ENCODE assay signal across 25 cellular contexts in genomic region chr2:128681351-128681906, GRCh38.
A peak's percentile ranks its signal among the peaks of the same experiment; 100 is the strongest.
DNase-seq lines count a peak whose midpoint lies in the region; ATAC-seq, FAIRE-seq and TF ChIP-seq lines count a peak whose summit lies in the region.
"Had no signal": no experiment of that assay in that cellular context is flagged by ENCODE, and none has a peak within 500 bp of the region (broad histone marks: within the 10 kb centered on the region; RNA-seq: fewer than 3 reads in every experiment).

No MANE protein-coding gene starts in this region.

- POLR2A ChIA-PET in WTC11 (lab: Charles Lee), result interaction anchor here (0.7 kb wide), 1 partner anchor 118 kb away, joined by 3 read pairs; no protein-coding TSS in a partner anchor

- no peak overlapping the region for H3K9ac ChIP-seq in DND-41 (ENCODE audit: low read depth, low read length)

- no peak for FAIRE-seq in RCC 7860 (lab: Jason Lieb, UNC)

- no peak overlapping the region for H3K4me3 ChIP-seq in DND-41 (ENCODE audit: low read depth in 1 of 2, low read length in 2 of 2)
- no peak overlapping the region for H3K4me3 ChIP-seq in SJCRH30
- H3K4me3 ChIP-seq: ascending aorta, gastroesophageal sphincter, psoas muscle, smooth muscle cell had no signal

- H4K20me1 ChIP-seq in DND-41 (ENCODE audit: insufficient read depth, low read length), result peaks cover 5% of the 10 kb centered on the region

- H3K27me3 Mint-ChIP-seq in WTC11 (ENCODE audit: low read depth), result no peaks in the 10 kb centered on the region
- H3K27me3 Mint-ChIP-seq: activated naive CD4-positive, alpha-beta T cell treated with anti-CD3 and anti-CD28 coated beads, Interleukin-2, amount 50 U/mL, for 24 hours had no signal

- no peaks in the 10 kb centered on the region for H3K36me3 ChIP-seq in DND-41 (ENCODE audit: insufficient read depth, low read length)
- no peaks in the 10 kb centered on the region for H3K36me3 ChIP-seq in SJCRH30
- H3K36me3 ChIP-seq: ascending aorta, gastroesophageal sphincter had no signal

- no peak overlapping the region for H3K4me3 Mint-ChIP-seq in WTC11
- H3K4me3 Mint-ChIP-seq: activated CD8-positive, alpha-beta T cell treated with anti-CD3 and anti-CD28 coated beads, Interleukin-2, amount 10 ng/mL, durations not matched to agents 7 days and 5 days; activated naive CD4-positive, alpha-beta T cell treated with anti-CD3 and anti-CD28 coated beads, Interleukin-2, amount 50 U/mL, for 24 hours; activated T-cell treated with anti-CD3 and anti-CD28 coated beads, Interleukin-2, amount 50 U/mL, for 4 hours; nephron; T-helper 17 cell had no signal

- CTCF ChIA-PET in WTC11 (lab: Charles Lee), result interaction anchor here (0.6 to 1.5 kb wide), 20 partner anchors 9 to 601 kb away, joined by 3 to 17 read pairs (median 4); no protein-coding TSS in a partner anchor

- H3K27me3 ChIP-seq in DND-41 (ENCODE audit: insufficient read depth, low read length, poor library complexity), result no peaks in the 10 kb centered on the region
- H3K27me3 ChIP-seq in SJCRH30, result no peaks in the 10 kb centered on the region
- H3K27me3 ChIP-seq: ascending aorta, gastroesophageal sphincter had no signal

- no peaks in the 10 kb centered on the region for H3K79me2 ChIP-seq in DND-41 (ENCODE audit: insufficient read depth, low read length)

- DNase-seq in DND-41, result no peak
- DNase-seq in GM10266 (ENCODE audit: extremely low spot score), result no peak
- peak; percentile 41 for DNase-seq in WTC11 (ENCODE audit: low spot score)
- peak; percentile 28 for DNase-seq in left lobe of liver (ENCODE audit: low spot score)
- DNase-seq in NCI-H1048 (lab: John Stamatoyannopoulos, UW), result no peak
- DNase-seq in SJCRH30, result no peak
- no peak for DNase-seq in RCC 7860 (ENCODE audit: low spot score)
- DNase-seq: activated T-cell treated with anti-CD3 and anti-CD28 coated beads, Interleukin-2, amount 50 U/mL, for 4 hours; AML-193; cerebellar nuclear complex; effector CD8-positive, alpha-beta T cell; left colon; NCI-H1436 treated with DMSO at 0.1 percent for 48 hours; psoas muscle; stimulated activated CD4-positive, alpha-beta T cell treated with anti-CD3 and anti-CD28 coated beads, Interleukin-2, amount 100 ng/mL, for 48 hours; T-helper 17 cell; trophoblast cell had no signal

- peaks cover 30% of the 10 kb centered on the region for H3K4me1 Mint-ChIP-seq in WTC11
- H3K4me1 Mint-ChIP-seq: nephron, T-helper 17 cell had no signal

- TF ChIP-seq CTCF in DND-41 (IDR thresholded peaks at IDR 0.05; ENCODE audit: borderline replicate concordance, extremely low read depth, low read length, poor library complexity, severe bottlenecking) (peak; percentile 26), GM10266 (IDR thresholded peaks at IDR 0.05; ENCODE audit: control insufficient read depth, insufficient read depth, low read depth, missing control alignments) (peak; percentile 11), WTC11 (IDR thresholded peaks at IDR 0.05) (no peak)

- peak overlapping the region; percentile 18; the same call in 1 of the 2 replicates for H3K27ac Mint-ChIP-seq in WTC11
- H3K27ac Mint-ChIP-seq: activated CD8-positive, alpha-beta T cell treated with anti-CD3 and anti-CD28 coated beads, Interleukin-2, amount 10 ng/mL, durations not matched to agents 7 days and 5 days; activated naive CD4-positive, alpha-beta T cell treated with anti-CD3 and anti-CD28 coated beads, Interleukin-2, amount 50 U/mL, for 24 hours; nephron; T-helper 17 cell had no signal

- no peak overlapping the region for H3K27ac ChIP-seq in DND-41 (ENCODE audit: low read length)
- no peak overlapping the region for H3K27ac ChIP-seq in SJCRH30
- H3K27ac ChIP-seq: ascending aorta, gastroesophageal sphincter, psoas muscle, VCaP had no signal

- no peaks in the 10 kb centered on the region; the same call in 1 of the 2 replicates for H3K9me3 Mint-ChIP-seq in WTC11
- H3K9me3 Mint-ChIP-seq: activated naive CD4-positive, alpha-beta T cell treated with anti-CD3 and anti-CD28 coated beads, Interleukin-2, amount 50 U/mL, for 24 hours; activated T-cell treated with anti-CD3 and anti-CD28 coated beads, Interleukin-2, amount 50 U/mL, for 4 hours; nephron had no signal

- no peak overlapping the region for H3K4me2 ChIP-seq in DND-41 (ENCODE audit: insufficient read depth, low read length)

- ATAC-seq in DND-41 (ENCODE audit: insufficient read depth, low read depth) (no peak), WTC11 (peak; percentile 87), left lobe of liver (no peak)
- ATAC-seq: activated CD8-positive, alpha-beta T cell treated with anti-CD3 and anti-CD28 coated beads, Interleukin-2, amount 10 ng/mL, durations not matched to agents 7 days and 5 days; activated T-cell treated with anti-CD3 and anti-CD28 coated beads, Interleukin-2, amount 50 U/mL, for 4 hours; esophagus mucosa; gastroesophageal sphincter; left colon; psoas muscle; T-helper 17 cell had no signal

- H3K4me1 ChIP-seq in DND-41 (ENCODE audit: insufficient read depth, low read length) (peaks cover 14% of the 10 kb centered on the region), SJCRH30 (peaks cover 4% of the 10 kb centered on the region)
- H3K4me1 ChIP-seq: ascending aorta, gastroesophageal sphincter, psoas muscle had no signal

- H3K9me3 ChIP-seq in DND-41 (ENCODE audit: insufficient read depth, low read length, severe bottlenecking), result no peaks in the 10 kb centered on the region
- H3K9me3 ChIP-seq in SJCRH30 (replicated peaks), result no peaks in the 10 kb centered on the region
- H3K9me3 ChIP-seq: ascending aorta, gastroesophageal sphincter, psoas muscle had no signal

- H2AFZ ChIP-seq in DND-41 (ENCODE audit: low read depth, low read length), result no peak overlapping the region

- no peaks in the 10 kb centered on the region for H3K36me3 Mint-ChIP-seq in WTC11
- H3K36me3 Mint-ChIP-seq: activated naive CD4-positive, alpha-beta T cell treated with anti-CD3 and anti-CD28 coated beads, Interleukin-2, amount 50 U/mL, for 24 hours had no signal

TF ChIP-seq in WTC11, 78 proteins besides CTCF, POLR2A, EP300 and RAD21 (continues in another document):
- TF ChIP-seq PRDM15 (CRISPR knock-in tag; IDR thresholded peaks at IDR 0.05) (no peak), ZNF317 (CRISPR knock-in tag; IDR thresholded peaks at IDR 0.05; ENCODE audit: borderline replicate concordance, low read depth) (no peak), PRRX2 (CRISPR knock-in tag; IDR thresholded peaks at IDR 0.05) (no peak), JAZF1 (CRISPR knock-in tag; IDR thresholded peaks at IDR 0.05) (no peak), TEAD4 (CRISPR knock-in tag; IDR thresholded peaks at IDR 0.05) (no peak), ZNF121 (CRISPR knock-in tag; IDR thresholded peaks at IDR 0.05) (peak; percentile 71), EMX1 (CRISPR knock-in tag; IDR thresholded peaks at IDR 0.05) (no peak), GRHL2 (CRISPR knock-in tag; IDR thresholded peaks at IDR 0.05; ENCODE audit: insufficient replicate concordance, severe bottlenecking) (no peak), CREB1 (CRISPR knock-in tag; IDR thresholded peaks at IDR 0.05) (no peak), E2F5 (CRISPR knock-in tag; IDR thresholded peaks at IDR 0.05) (no peak), ZMAT4 (CRISPR knock-in tag; IDR thresholded peaks at IDR 0.05) (no peak), ZNF423 (CRISPR knock-in tag; IDR thresholded peaks at IDR 0.05) (peak; percentile 31; the same call in 1 of the 2 replicates)
- TF ChIP-seq, protein P1, sequence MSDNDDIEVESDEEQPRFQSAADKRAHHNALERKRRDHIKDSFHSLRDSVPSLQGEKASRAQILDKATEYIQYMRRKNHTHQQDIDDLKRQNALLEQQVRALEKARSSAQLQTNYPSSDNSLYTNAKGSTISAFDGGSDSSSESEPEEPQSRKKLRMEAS (CRISPR knock-in tag; IDR thresholded peaks at IDR 0.05), result no peak

Comparison
In these comparisons a context has a peak if more than half of its experiments do, and no peak if none do; other contexts are left out.
1. DNase-seq: peak in WTC11 (single experiment) and left lobe of liver (single experiment); none in DND-41 (single experiment), GM10266 (single experiment), NCI-H1048 (single experiment), SJCRH30 (0 of 2) and RCC 7860 (single experiment).